ENCODE assay signal across 11 cellular contexts in the genomic region with DNA sequence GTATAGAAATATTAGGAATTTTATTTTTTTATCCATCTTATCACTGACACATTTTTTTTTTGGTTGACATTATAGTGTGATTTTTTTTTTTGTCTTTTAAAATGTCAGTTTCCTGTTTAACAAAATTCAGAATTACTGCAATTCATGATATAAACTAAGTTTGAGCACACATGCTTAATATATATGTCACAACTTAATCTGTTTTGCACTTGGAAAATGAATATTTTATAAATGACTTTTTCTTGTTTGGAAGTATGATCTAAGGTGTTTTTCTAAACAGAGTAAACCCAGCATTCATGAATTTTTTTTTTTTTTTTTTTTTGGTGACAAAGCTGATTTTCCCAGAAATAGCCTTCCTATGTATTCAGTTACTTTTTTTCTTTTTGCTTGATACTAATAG. TPM values are rescaled to one million over a fixed set of nuclear protein-coding genes. Genes with fewer than 3 reads are reported as not detected.
DNase-seq lines count a peak whose midpoint lies in the region; ATAC-seq, FAIRE-seq and TF ChIP-seq lines count a peak whose summit lies in the region.
"Had no signal": no experiment of that assay in that cellular context is flagged by ENCODE, and none has a peak within 500 bp of the region (broad histone marks: within the 10 kb centered on the region; RNA-seq: fewer than 3 reads in every experiment).

No MANE protein-coding gene starts in this region.

- peaks cover 44% of the 10 kb centered on the region for H3K4me1 ChIP-seq in HepG2 (ENCODE audit: insufficient read depth, low read length)
- H3K4me1 ChIP-seq in right lobe of liver: peaks cover 0 to 10% (median 0%) of the 10 kb centered on the region in 4 donors
- peaks cover 17 to 64% of the 10 kb centered on the region in 2 donors for H3K4me1 ChIP-seq in left lung
- peaks cover 24% of the 10 kb centered on the region for H3K4me1 ChIP-seq in foreskin keratinocyte

- H3K27ac Mint-ChIP-seq in activated naive CD8-positive, alpha-beta T cell treated with anti-CD3 and anti-CD28 coated beads, Interleukin-2, amount 50 U/mL, for 24 hours: peak overlapping the region; percentile 53

- H3K9me3 ChIP-seq in HepG2 (ENCODE audit: low read length) (no peaks in the 10 kb centered on the region), right lobe of liver (no peaks in the 10 kb centered on the region), left lung (no peaks in the 10 kb centered on the region)

- POLR2A ChIA-PET in HepG2 (lab: Yijun Ruan, JAX): no interaction called here

- FAIRE-seq in HepG2 (lab: Jason Lieb, UNC): no peak
- FAIRE-seq: urothelium cell line had no signal

- H3K27ac ChIP-seq in HepG2 (ENCODE audit: extremely low read length, insufficient read depth, low read length): no peak overlapping the region
- H3K27ac ChIP-seq in right lobe of liver: no peak overlapping the region
- peak overlapping the region in 1 of 2 donors; percentile 98 for H3K27ac ChIP-seq in left lung
- H3K27ac ChIP-seq in foreskin keratinocyte: no peak overlapping the region

- H3K4me3 Mint-ChIP-seq in activated naive CD8-positive, alpha-beta T cell treated with anti-CD3 and anti-CD28 coated beads, Interleukin-2, amount 50 U/mL, for 24 hours: peak overlapping the region; percentile 99

- TF ChIP-seq EP300 in HepG2 (IDR thresholded peaks at IDR 0.05; ENCODE audit: low read depth in 2 of 2, low read length in 2 of 2) (no peak), HepG2 (CRISPR knock-in tag; IDR thresholded peaks at IDR 0.05; ENCODE audit: borderline replicate concordance) (no peak)

- no peaks in the 10 kb centered on the region for H3K27me3 Mint-ChIP-seq in activated naive CD8-positive, alpha-beta T cell treated with anti-CD3 and anti-CD28 coated beads, Interleukin-2, amount 50 U/mL, for 24 hours

- H3K4me3 ChIP-seq in HepG2 (replicated peaks in 1 of 3; ENCODE audit: insufficient read depth in 1 of 3, low read depth in 2 of 3, low read length in 3 of 3): peak overlapping the region in 2 of 3 experiments; percentile 87 to 93; a peak in 2 of 6 replicates
- no peak overlapping the region for H3K4me3 ChIP-seq in right lobe of liver
- peak overlapping the region; percentile 69 to 84 for H3K4me3 ChIP-seq in left lung

- TF ChIP-seq POLR2A in HepG2 (IDR thresholded peaks at IDR 0.05; ENCODE audit: insufficient read depth in 1 of 2, low read depth in 2 of 2, low read length in 2 of 2) (no peak), right lobe of liver (IDR thresholded peaks at IDR 0.05) (no peak)

- no TSS peak for BruUV-seq in HepG2 (replicated peaks; lab: Mats Ljungman, UMichigan)

- H3K9me3 Mint-ChIP-seq in activated naive CD8-positive, alpha-beta T cell treated with anti-CD3 and anti-CD28 coated beads, Interleukin-2, amount 50 U/mL, for 24 hours: no peaks in the 10 kb centered on the region

- ATAC-seq in HepG2 (no peak), right lobe of liver (no peak), left lung (no peak), GM18870 (IDR thresholded peaks at IDR 0.05; ENCODE audit: unreplicated experiment) (no peak), foreskin keratinocyte (no peak), HG02623 (IDR thresholded peaks at IDR 0.05; ENCODE audit: unreplicated experiment) (no peak)
- ATAC-seq in activated naive CD8-positive, alpha-beta T cell treated with anti-CD3 and anti-CD28 coated beads, Interleukin-2, amount 50 U/mL, for 24 hours: no peak

- no peak for DNase-seq in HepG2 (ENCODE audit: low spot score)
- no peak for DNase-seq in right lobe of liver
- no peak for DNase-seq in activated naive CD8-positive, alpha-beta T cell treated with anti-CD3 and anti-CD28 coated beads, Interleukin-2, amount 50 U/mL, for 24 hours
- DNase-seq in left lung: no peak
- no peak for DNase-seq in foreskin keratinocyte
- no peak for DNase-seq in GM13976 (ENCODE audit: low spot score)
- DNase-seq: DMS79 treated with DMSO at 0.1 percent for 48 hours, NCI-H524 had no signal

- peaks cover 54% of the 10 kb centered on the region for H3K36me3 Mint-ChIP-seq in activated naive CD8-positive, alpha-beta T cell treated with anti-CD3 and anti-CD28 coated beads, Interleukin-2, amount 50 U/mL, for 24 hours (ENCODE audit: low read depth)

- CTCF ChIA-PET in HepG2 (lab: Yijun Ruan, JAX; ENCODE audit: low intra/inter-chr PET ratio, low total read pairs): no interaction called here

- H3K4me1 Mint-ChIP-seq in activated naive CD8-positive, alpha-beta T cell treated with anti-CD3 and anti-CD28 coated beads, Interleukin-2, amount 50 U/mL, for 24 hours: peaks cover 61% of the 10 kb centered on the region

- in situ Hi-C loops in HepG2 (cut with HindIII; ENCODE audit: extremely low pct_ligation_motif_present, low pct_unique_long_range_greater_than_20kb): loop anchor here (10.0 to 25.0 kb wide), 2 partner anchors 331 to 1596 kb away; partner anchors contain the start of gene USP38
- in situ Hi-C loops in GM13976 (cut with MboI; ENCODE audit: low sequenced_read_pairs, unreplicated experiment): no loop called here

- H3K79me2 ChIP-seq in HepG2 (ENCODE audit: insufficient read depth, low read length): peaks cover 61% of the 10 kb centered on the region

- H3K4me2 ChIP-seq in HepG2 (ENCODE audit: low read depth, low read length): peak overlapping the region; percentile 84

- TF ChIP-seq CTCF in HepG2 (CRISPR knock-in tag; IDR thresholded peaks at IDR 0.05) (no peak), right lobe of liver (IDR thresholded peaks at IDR 0.05) (no peak), left lung (IDR thresholded peaks at IDR 0.05) (no peak), foreskin keratinocyte (conservative IDR thresholded peaks at IDR 0.05) (no peak), GM13976 (IDR thresholded peaks at IDR 0.05; ENCODE audit: borderline replicate concordance, control extremely low read depth, extremely low read depth, insufficient read depth, missing control alignments) (no peak)

- intact Hi-C loops in HepG2 (cut with micrococcal nuclease; ENCODE audit: unreplicated experiment): loop anchor here (10.0 kb wide), 3 partner anchors 181 to 331 kb away; partner anchors contain the start of genes GAB1 and USP38
- intact Hi-C loops in right lobe of liver (cut with DNase I): no loop called here
- intact Hi-C loops in left lung (cut with DNase I): no loop called here

- no peak overlapping the region; the same call in 1 of the 2 replicates for H3K9ac ChIP-seq in HepG2 (ENCODE audit: insufficient read depth, low read depth, low read length)

- peaks cover 2 to 30% of the 10 kb centered on the region in 2 experiments; a peak in 3 of 5 replicates for H3K36me3 ChIP-seq in HepG2 (replicated peaks in 1 of 2; ENCODE audit: control insufficient read depth in 1 of 2, insufficient read depth in 2 of 2, low read length in 2 of 2)
- peaks cover 0 to 11% (median 0%) of the 10 kb centered on the region in 4 donors for H3K36me3 ChIP-seq in right lobe of liver
- H3K36me3 ChIP-seq in left lung: peaks cover 0 to 16% of the 10 kb centered on the region in 2 donors

- no peak overlapping the region for H2AFZ ChIP-seq in HepG2 (ENCODE audit: low read length)

- peaks cover 25% of the 10 kb centered on the region for H4K20me1 ChIP-seq in HepG2 (ENCODE audit: insufficient read depth, low read length)

- no peak for TF ChIP-seq RAD21 in HepG2 (CRISPR knock-in tag; IDR thresholded peaks at IDR 0.05)

- H3K27me3 ChIP-seq in HepG2 (ENCODE audit: control insufficient read depth in 1 of 2, insufficient read depth in 2 of 2, low read length in 2 of 2) (no peaks in the 10 kb centered on the region; a peak in 1 of 5 replicates), right lobe of liver (no peaks in the 10 kb centered on the region), left lung (no peaks in the 10 kb centered on the region), foreskin keratinocyte (no peaks in the 10 kb centered on the region)

TF ChIP-seq in HepG2, 621 proteins besides CTCF, POLR2A, EP300 and RAD21 (continues in another document):
- TF ChIP-seq REL (CRISPR knock-in tag; conservative IDR thresholded peaks at IDR 0.05) (no peak), TRIM22 (IDR thresholded peaks at IDR 0.05) (no peak), TCF12 (IDR thresholded peaks at IDR 0.05) (no peak), TCF12 (CRISPR knock-in tag; IDR thresholded peaks at IDR 0.05) (no peak)

RNA-seq across cellular contexts. Expression of gene SMARCA5, which starts 2.4 kb away (rescaled TPM):
- 37.5 and 58.4 TPM in 2 replicates for total RNA-seq in HepG2 (2016; rRNA removed; fragmentation: Illumina TruSeq; extraction: Trizol)
- total RNA-seq in HepG2 (2016; cell fraction: cytosol; rRNA removed; fragmentation: Illumina TruSeq; extraction: Trizol; ENCODE audit: low read depth): 29.0 and 35.5 TPM in 2 replicates
- total RNA-seq in HepG2 (2016; cell fraction: insoluble cytoplasmic fraction; rRNA removed; fragmentation: Illumina TruSeq; extraction: Trizol): 38.0 and 56.3 TPM in 2 replicates
- total RNA-seq in HepG2 (2016; cell fraction: membrane; rRNA removed; fragmentation: Illumina TruSeq; extraction: Trizol): 12.5 and 14.0 TPM in 2 replicates
- 42.0 and 45.8 TPM in 2 replicates for total RNA-seq in HepG2 (2016; cell fraction: nucleus; rRNA removed; fragmentation: Illumina TruSeq; extraction: Trizol)
- 6.2 and 7.0 TPM in 2 replicates for polyA plus RNA-seq in HepG2 (2011; rRNA removed)
- polyA plus RNA-seq in HepG2 (2011; cell fraction: cytosol; rRNA removed): 3.0 and 5.2 TPM in 2 replicates
- polyA plus RNA-seq in HepG2 (2011; cell fraction: nucleus; rRNA removed): 4.4 and 6.0 TPM in 2 replicates
- polyA plus RNA-seq in HepG2 (2012): 24.5 and 30.4 TPM in 2 replicates
- 0.99 and 1.5 TPM in 2 replicates for polyA plus RNA-seq in HepG2 (2016; cell fraction: cytosol; fragmentation: Illumina TruSeq; extraction: Trizol; ENCODE audit: low read depth)
- polyA plus RNA-seq in HepG2 (2016; cell fraction: insoluble cytoplasmic fraction; fragmentation: Illumina TruSeq; extraction: Trizol; ENCODE audit: low read depth): 40.7 TPM in 2 replicates
- 4.0 TPM in 2 replicates for polyA plus RNA-seq in HepG2 (2016; cell fraction: membrane; fragmentation: Illumina TruSeq; extraction: Trizol; ENCODE audit: low read depth)
- polyA plus RNA-seq in HepG2 (2016; cell fraction: nucleus; fragmentation: Illumina TruSeq; extraction: Trizol; ENCODE audit: insufficient read depth, low read depth): 32.2 and 33.6 TPM in 2 replicates
- 11.1 TPM in 2 replicates for polyA minus RNA-seq in HepG2 (2011; rRNA and poly(A)+ RNA removed; ENCODE audit: low replicate concordance)
- polyA minus RNA-seq in HepG2 (2011; cell fraction: cytosol; rRNA and poly(A)+ RNA removed): 17.7 and 23.3 TPM in 2 replicates
- polyA minus RNA-seq in HepG2 (2011; cell fraction: nucleus; rRNA and poly(A)+ RNA removed): 53.3 and 63.0 TPM in 2 replicates
- total RNA-seq in right lobe of liver: 10 to 100 TPM in 5 of 6 experiments, 1 to 10 TPM in 1; 7.8 to 24.1 (median 16.7) TPM
- total RNA-seq in left lung: 10 to 100 TPM; 52.4 to 93.8 TPM
- 53.6 and 55.0 TPM in 2 replicates for total RNA-seq in foreskin keratinocyte
- 16.9 and 19.9 TPM in 2 replicates for polyA plus RNA-seq in foreskin keratinocyte

Comparison
In these comparisons a context has a peak if more than half of its experiments do, and no peak if none do; other contexts are left out.
1. H3K4me3 ChIP-seq: peak in HepG2 (2 of 3) and left lung (2 of 2); none in right lobe of liver (0 of 3).